Comparison of ENCODE assay signal across 14 cellular contexts in the genomic region with DNA sequence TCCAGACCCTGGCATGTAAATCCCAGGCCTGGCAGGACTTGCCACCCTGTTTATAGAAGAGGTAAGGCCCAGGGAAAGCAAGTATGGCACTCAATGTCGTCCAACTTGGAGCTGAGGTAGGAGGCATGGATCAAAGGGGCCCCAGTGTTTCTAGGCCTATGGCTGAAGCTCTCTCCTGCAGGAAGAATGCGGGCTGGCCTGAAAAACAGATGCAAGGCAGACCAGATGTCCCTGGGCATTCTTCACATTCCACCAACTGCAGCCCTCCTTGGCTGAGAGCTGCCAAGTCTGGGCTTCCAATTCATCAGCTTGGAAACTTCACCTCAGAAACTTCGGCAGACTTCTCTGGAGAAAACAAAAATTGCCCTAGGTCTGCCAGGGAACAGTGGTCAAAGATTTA. TPM values are rescaled to one million over a fixed set of nuclear protein-coding genes. Genes with fewer than 3 reads are reported as not detected.
DNase-seq lines count a peak whose midpoint lies in the region; TF ChIP-seq lines count a peak whose summit lies in the region.
"Had no signal": no experiment of that assay in that cellular context is flagged by ENCODE, and none has a peak within 500 bp of the region (broad histone marks: within the 10 kb centered on the region; RNA-seq: fewer than 3 reads in every experiment).

No MANE protein-coding gene starts in this region.

- H3K4me1 Mint-ChIP-seq in endothelial cell (ENCODE audit: unreplicated experiment) (no peaks in the 10 kb centered on the region), mesothelial cell of epicardium (peaks cover 20% of the 10 kb centered on the region)
- H3K4me1 Mint-ChIP-seq in activated naive CD8-positive, alpha-beta T cell treated with anti-CD3 and anti-CD28 coated beads for 36 hours, result peaks cover 6% of the 10 kb centered on the region

- TF ChIP-seq CTCF in AG10803 (conservative IDR thresholded peaks at IDR 0.05; ENCODE audit: low read length), result no peak
- TF ChIP-seq CTCF in endothelial cell (IDR thresholded peaks at IDR 0.05; ENCODE audit: unreplicated experiment), result no peak
- no peak for TF ChIP-seq CTCF in mesothelial cell of epicardium (IDR thresholded peaks at IDR 0.05; ENCODE audit: unreplicated experiment)

- H3K36me3 Mint-ChIP-seq in endothelial cell (ENCODE audit: low read depth, unreplicated experiment), result peaks cover 23% of the 10 kb centered on the region
- H3K36me3 Mint-ChIP-seq in mesothelial cell of epicardium, result peaks cover 23% of the 10 kb centered on the region
- peaks cover 37% of the 10 kb centered on the region for H3K36me3 Mint-ChIP-seq in activated naive CD8-positive, alpha-beta T cell treated with anti-CD3 and anti-CD28 coated beads for 36 hours

- peak; percentile 94 for DNase-seq in AG10803 (ENCODE audit: low read depth)
- DNase-seq in MG63, result peak; percentile 66
- DNase-seq in endothelial cell (ENCODE audit: low spot score), result peak; percentile 14
- DNase-seq in mesothelial cell of epicardium (ENCODE audit: low spot score in 2 of 2, unreplicated experiment in 2 of 2), result peak; percentile 56 to 72
- DNase-seq in pons (ENCODE audit: low spot score), result no peak
- DNase-seq in NCI-H2107 (lab: John Stamatoyannopoulos, UW), result no peak
- DNase-seq in mesenteric fat pad (ENCODE audit: low spot score), result no peak
- DNase-seq in activated naive CD8-positive, alpha-beta T cell treated with anti-CD3 and anti-CD28 coated beads for 36 hours, result no peak
- DNase-seq: activated T-cell treated with anti-CD3 and anti-CD28 coated beads, Interleukin-2, amount 50 U/mL, for 48 hours; left cardiac atrium; occipital lobe; SIG-M5 had no signal

- H3K9me3 ChIP-seq in MG63, result peaks cover 4% of the 10 kb centered on the region

- no peak overlapping the region for H3K4me3 Mint-ChIP-seq in endothelial cell (ENCODE audit: unreplicated experiment)
- H3K4me3 Mint-ChIP-seq in mesothelial cell of epicardium, result no peak overlapping the region
- H3K4me3 Mint-ChIP-seq in activated naive CD8-positive, alpha-beta T cell treated with anti-CD3 and anti-CD28 coated beads for 36 hours, result no peak overlapping the region
- H3K4me3 Mint-ChIP-seq: stimulated activated effector memory CD8-positive, alpha-beta T cell treated with anti-CD3 and anti-CD28 coated beads, Interleukin-12 subunit alpha, Interleukin-12 subunit beta, amount 100 ng/mL, for 72 hours had no signal

- H3K4me3 ChIP-seq in AG10803 (ENCODE audit: low read length) (no peak overlapping the region), MG63 (no peak overlapping the region)
- H3K4me3 ChIP-seq: BLaER1 had no signal

- H3K9me3 Mint-ChIP-seq in endothelial cell (ENCODE audit: unreplicated experiment), result no peaks in the 10 kb centered on the region
- peaks cover 18% of the 10 kb centered on the region for H3K9me3 Mint-ChIP-seq in mesothelial cell of epicardium
- H3K9me3 Mint-ChIP-seq in activated naive CD8-positive, alpha-beta T cell treated with anti-CD3 and anti-CD28 coated beads for 36 hours, result peaks cover 5% of the 10 kb centered on the region
- H3K9me3 Mint-ChIP-seq: stimulated activated effector memory CD8-positive, alpha-beta T cell treated with anti-CD3 and anti-CD28 coated beads, Interleukin-12 subunit alpha, Interleukin-12 subunit beta, amount 100 ng/mL, for 72 hours had no signal

- H3K27me3 Mint-ChIP-seq in endothelial cell (ENCODE audit: unreplicated experiment) (peaks cover 2% of the 10 kb centered on the region), mesothelial cell of epicardium (ENCODE audit: low read depth) (no peaks in the 10 kb centered on the region)
- no peaks in the 10 kb centered on the region for H3K27me3 Mint-ChIP-seq in activated naive CD8-positive, alpha-beta T cell treated with anti-CD3 and anti-CD28 coated beads for 36 hours

- H3K36me3 ChIP-seq in MG63, result peaks cover 9% of the 10 kb centered on the region; the same call in 1 of the 2 replicates

- no peaks in the 10 kb centered on the region for H3K27me3 ChIP-seq in MG63
- H3K27me3 ChIP-seq: BLaER1 had no signal

- H3K27ac Mint-ChIP-seq in endothelial cell (ENCODE audit: unreplicated experiment) (no peak overlapping the region), mesothelial cell of epicardium (peak overlapping the region; percentile 90)
- no peak overlapping the region for H3K27ac Mint-ChIP-seq in activated naive CD8-positive, alpha-beta T cell treated with anti-CD3 and anti-CD28 coated beads for 36 hours
- H3K27ac Mint-ChIP-seq: stimulated activated effector memory CD8-positive, alpha-beta T cell treated with anti-CD3 and anti-CD28 coated beads, Interleukin-12 subunit alpha, Interleukin-12 subunit beta, amount 100 ng/mL, for 72 hours had no signal

RNA-seq across cellular contexts. Expression of a gene that starts 22.2 kb away (rescaled TPM):
- total RNA-seq in MG63 (2014; rRNA removed; shearing (Covaris generic); ENCODE audit: low replicate concordance), result 23.4 and 25.5 TPM in 2 replicates
- total RNA-seq in endothelial cell (ENCODE audit: unreplicated experiment), result 35.7 TPM
- total RNA-seq in mesothelial cell of epicardium, result 33.6 to 35.2 TPM (median 34.9 TPM) in 3 replicates
- 30.2 TPM for total RNA-seq in mesenteric fat pad
- 10 to 100 TPM; 20.7 to 21.0 TPM for total RNA-seq in activated naive CD8-positive, alpha-beta T cell treated with anti-CD3 and anti-CD28 coated beads for 36 hours

RNA-seq across cellular contexts. Expression of a gene that starts 33.3 kb away (rescaled TPM):
- total RNA-seq in MG63 (2014; rRNA removed; shearing (Covaris generic); ENCODE audit: low replicate concordance), result 8.4 and 13.9 TPM in 2 replicates
- total RNA-seq in endothelial cell (ENCODE audit: unreplicated experiment) (86.0 TPM), mesothelial cell of epicardium (12.3 to 13.3 TPM (median 13.0 TPM) in 3 replicates), mesenteric fat pad (43.1 TPM)
- total RNA-seq in activated naive CD8-positive, alpha-beta T cell treated with anti-CD3 and anti-CD28 coated beads for 36 hours, result 10 to 100 TPM; 28.2 to 29.9 TPM

Comparison
In these comparisons a context has a peak if more than half of its experiments do, and no peak if none do; other contexts are left out.
1. DNase-seq: peak in AG10803 (single experiment), MG63 (single experiment), endothelial cell (single experiment) and mesothelial cell of epicardium (2 of 2); none in pons (single experiment), NCI-H2107 (single experiment), mesenteric fat pad (single experiment) and activated naive CD8-positive, alpha-beta T cell treated with anti-CD3 and anti-CD28 coated beads for 36 hours (single experiment).